Comparison of ENCODE assay signal across 2 cellular contexts in the genomic region with DNA sequence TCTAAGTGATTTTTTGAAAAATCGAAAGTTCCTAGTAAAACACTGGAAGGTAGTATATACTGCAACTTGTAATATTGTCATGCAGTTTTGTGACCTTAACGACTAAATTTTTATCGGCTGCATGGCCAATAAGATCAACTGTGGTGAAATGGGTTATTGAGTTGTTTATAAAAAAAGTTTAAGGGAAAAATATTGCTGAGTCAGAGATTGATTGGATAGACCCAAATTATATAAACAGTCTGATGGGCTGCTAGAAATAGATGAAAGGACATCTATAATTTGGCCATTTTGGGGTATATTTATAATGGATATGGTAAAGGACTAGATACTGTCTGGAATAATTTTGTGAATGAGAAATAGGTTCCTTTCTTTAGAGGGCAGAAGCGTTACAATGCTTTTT.
TF ChIP-seq lines count a peak whose summit lies in the region.

No MANE protein-coding gene starts in this region.

TF ChIP-seq in HepG2, 621 proteins besides CTCF, POLR2A, EP300 and RAD21:
- no peak for TF ChIP-seq ZNF687 (CRISPR knock-in tag; IDR thresholded peaks at IDR 0.05)
- peak; percentile 73 to 92 for TF ChIP-seq MAFK (conservative IDR thresholded peaks at IDR 0.05 in 1 of 2, IDR thresholded peaks at IDR 0.05 in 1 of 2; ENCODE audit: low read length in 2 of 2)
- TF ChIP-seq MAFF (IDR thresholded peaks at IDR 0.05; ENCODE audit: low read depth, low read length), result peak; percentile 80
- no peak for TF ChIP-seq NFIC (IDR thresholded peaks at IDR 0.05; ENCODE audit: low read length)
- peak; percentile 40; the same call in 1 of the 2 replicates for TF ChIP-seq NFE2L2 (IDR thresholded peaks at IDR 0.05; ENCODE audit: low read length)

TF ChIP-seq in K562, 482 proteins besides CTCF, POLR2A, EP300 and RAD21:
- TF ChIP-seq MAFK (IDR thresholded peaks at IDR 0.05; ENCODE audit: low read length) (peak; percentile 70; the same call in 1 of the 2 replicates), MAFF (IDR thresholded peaks at IDR 0.05; ENCODE audit: low read length) (peak; percentile 71; the same call in 1 of the 2 replicates), HOXB6 (CRISPR knock-in tag; IDR thresholded peaks at IDR 0.05; ENCODE audit: borderline replicate concordance) (no peak), ZNF316 (IDR thresholded peaks at IDR 0.05) (peak; percentile 82), CHD4 (IDR thresholded peaks at IDR 0.05; ENCODE audit: insufficient read depth, insufficient replicate concordance, low read depth, low read length, poor library complexity, severe bottlenecking) (no peak), C11orf30 (IDR thresholded peaks at IDR 0.05; ENCODE audit: low read depth) (peak; percentile 68), ARID3A (IDR thresholded peaks at IDR 0.05; ENCODE audit: borderline replicate concordance, low read depth, low read length) (no peak), FUS (optimal IDR thresholded peaks at IDR 0.05; ENCODE audit: low read depth, low read length) (no peak), ZNF324 (CRISPR knock-in tag; IDR thresholded peaks at IDR 0.05) (no peak), MAFG (tag; conservative IDR thresholded peaks at IDR 0.05) (peak; percentile 72)
